ENCODE assay signal across 8 cellular contexts in the genomic region with DNA sequence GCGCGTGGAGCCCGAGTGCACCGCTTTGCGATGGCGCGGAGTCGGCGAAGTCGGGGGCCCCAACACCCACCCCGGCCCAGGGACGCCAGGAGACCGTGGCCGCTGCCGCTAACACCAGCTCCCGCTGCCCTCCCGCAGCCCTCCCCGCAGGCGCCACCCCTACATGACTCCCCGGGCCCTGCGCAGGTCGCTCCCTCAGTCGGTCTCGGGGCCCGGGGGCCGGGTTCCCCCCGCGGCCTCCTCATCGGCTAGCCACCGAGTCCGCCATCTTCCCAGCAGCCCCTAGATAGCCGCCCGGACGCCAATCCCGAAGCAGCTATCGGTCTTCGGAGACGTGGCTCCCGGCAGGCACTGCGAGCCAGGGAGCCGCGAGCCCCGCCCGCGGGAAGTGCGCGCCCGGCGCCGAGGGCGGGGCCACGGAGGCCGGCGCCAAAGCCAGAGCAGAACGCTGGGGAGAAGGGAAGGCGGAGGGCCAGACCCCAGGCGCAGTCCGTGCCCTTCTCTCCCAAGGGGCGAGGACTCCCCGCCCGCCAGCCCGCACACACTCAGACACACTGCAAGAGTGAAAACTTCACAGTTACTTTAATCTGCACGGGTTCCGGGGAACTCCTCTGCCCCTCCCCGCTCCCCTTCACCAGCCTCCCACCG. TPM values are rescaled to one million over a fixed set of nuclear protein-coding genes. Genes with fewer than 3 reads are reported as not detected.
DNase-seq lines count a peak whose midpoint lies in the region; ATAC-seq and TF ChIP-seq lines count a peak whose summit lies in the region.

A gene with protein sequence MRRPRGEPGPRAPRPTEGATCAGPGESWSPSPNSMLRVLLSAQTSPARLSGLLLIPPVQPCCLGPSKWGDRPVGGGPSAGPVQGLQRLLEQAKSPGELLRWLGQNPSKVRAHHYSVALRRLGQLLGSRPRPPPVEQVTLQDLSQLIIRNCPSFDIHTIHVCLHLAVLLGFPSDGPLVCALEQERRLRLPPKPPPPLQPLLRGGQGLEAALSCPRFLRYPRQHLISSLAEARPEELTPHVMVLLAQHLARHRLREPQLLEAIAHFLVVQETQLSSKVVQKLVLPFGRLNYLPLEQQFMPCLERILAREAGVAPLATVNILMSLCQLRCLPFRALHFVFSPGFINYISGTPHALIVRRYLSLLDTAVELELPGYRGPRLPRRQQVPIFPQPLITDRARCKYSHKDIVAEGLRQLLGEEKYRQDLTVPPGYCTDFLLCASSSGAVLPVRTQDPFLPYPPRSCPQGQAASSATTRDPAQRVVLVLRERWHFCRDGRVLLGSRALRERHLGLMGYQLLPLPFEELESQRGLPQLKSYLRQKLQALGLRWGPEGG (minus strand): TSS at position 288 of the 648 bp plus-strand sequence. CDS start 43 bp downstream, at position 245.

- peak within 1 kb of the TSS; percentile 89 for H3K14ac ChIP-seq in neuronal stem cell (ENCODE audit: low read length)

- H3K79me2 ChIP-seq in HCT116 (ENCODE audit: insufficient read depth, low read length), result peaks cover 45% of the 10 kb centered on the region

- CTCF ChIA-PET in HCT116 (lab: Charles Lee), result interaction anchor here (0.7 to 1.4 kb wide), 4 partner anchors 20 to 62 kb away, joined by 3 read pairs; no protein-coding TSS in a partner anchor

- peak within 1 kb of the TSS; percentile 97 for H4K91ac ChIP-seq in neuronal stem cell (ENCODE audit: low read depth, low read length, poor library complexity)

- peaks cover 19% of the 10 kb centered on the region for H3K79me1 ChIP-seq in neuronal stem cell (ENCODE audit: low read depth, low read length)

- H3K36me3 ChIP-seq in HCT116 (ENCODE audit: control insufficient read depth in 1 of 2, insufficient read depth in 2 of 2, low read length in 2 of 2), result peaks cover 3 to 6% of the 10 kb centered on the region in 2 experiments; a peak in 2 of 4 replicates
- peaks cover 9 to 45% of the 10 kb centered on the region in 2 donors for H3K36me3 ChIP-seq in neuronal stem cell (replicated peaks in 1 of 2; ENCODE audit: control insufficient read depth in 2 of 2, insufficient read depth in 2 of 2, low read length in 2 of 2)

- H3K9me3 ChIP-seq in HCT116 (ENCODE audit: control insufficient read depth in 1 of 2, insufficient read depth in 1 of 2, low read depth in 1 of 2, low read length in 2 of 2), result no peaks in the 10 kb centered on the region
- peaks cover 0 to 3% of the 10 kb centered on the region in 2 donors for H3K9me3 ChIP-seq in neuronal stem cell (replicated peaks in 1 of 2; ENCODE audit: control insufficient read depth in 2 of 2, insufficient read depth in 1 of 2, low read depth in 1 of 2, low read length in 2 of 2)

- peak; percentile 87 for DNase-seq in GDM1 (lab: John Stamatoyannopoulos, UW)
- peak; percentile 65 for DNase-seq in HCT116 (ENCODE audit: low read depth, low spot score)
- DNase-seq in MV-4-11 (lab: John Stamatoyannopoulos, UW), result peak; percentile 81
- DNase-seq in SK-MEL-5 (ENCODE audit: low read depth, low spot score), result peak; percentile 95
- peak; percentile 45 to 80 (median 76) for DNase-seq in activated naive CD4-positive, alpha-beta T cell (lab: John Stamatoyannopoulos, UW)
- DNase-seq in foreskin melanocyte, result peak; percentile 88
- DNase-seq in neuronal stem cell (ENCODE audit: low spot score), result peak; percentile 89

- intact Hi-C loops in HCT116 (cut with micrococcal nuclease), result no loop called here

- peak within 1 kb of the TSS; percentile 100 for H3K9ac ChIP-seq in HCT116 (ENCODE audit: low read length)
- peak within 1 kb of the TSS; percentile 100 for H3K9ac ChIP-seq in neuronal stem cell (ENCODE audit: low read depth, low read length, poor library complexity)

- peak within 1 kb of the TSS; percentile 99 for H2AK5ac ChIP-seq in neuronal stem cell (ENCODE audit: low read depth, low read length)

- H3K4ac ChIP-seq in neuronal stem cell (ENCODE audit: low read length), result peak within 1 kb of the TSS; percentile 76

- H3K4me2 ChIP-seq in HCT116 (ENCODE audit: low read length), result peak within 1 kb of the TSS; percentile 94
- H3K4me2 ChIP-seq in neuronal stem cell (ENCODE audit: insufficient read depth, low read length, poor library complexity, severe bottlenecking), result peak within 1 kb of the TSS; percentile 96

- H2BK12ac ChIP-seq in neuronal stem cell (ENCODE audit: low read length), result peak within 1 kb of the TSS; percentile 54

- BruUV-seq in HCT116 (replicated peaks; lab: Mats Ljungman, UMichigan), result no TSS peak

- peak within 1 kb of the TSS; percentile 76 for H2BK120ac ChIP-seq in neuronal stem cell (ENCODE audit: low read depth, low read length)

- H3K27ac ChIP-seq in HCT116 (ENCODE audit: low read depth, low read length) (peak within 1 kb of the TSS; percentile 94), neuronal stem cell (replicated peaks; ENCODE audit: low read length) (peak within 1 kb of the TSS; percentile 61)

- peak; percentile 68 for ATAC-seq in HCT116

- no peak for TF ChIP-seq CTCF in HCT116 (IDR thresholded peaks at IDR 0.05 in 2 of 3, conservative IDR thresholded peaks at IDR 0.05 in 1 of 3; ENCODE audit: borderline replicate concordance in 1 of 3, insufficient read depth in 1 of 3, low read depth in 2 of 3, low read length in 2 of 3)
- TF ChIP-seq CTCF in subcutaneous adipose tissue (IDR thresholded peaks at IDR 0.05; ENCODE audit: low read depth), result no peak

- peak within 1 kb of the TSS; percentile 94 for H3K23ac ChIP-seq in neuronal stem cell (ENCODE audit: low read depth, low read length, poor library complexity)

- RAD21 ChIA-PET in HCT116 (lab: Charles Lee; ENCODE audit: low non-redundant PET in 1 of 2, low total read pairs in 2 of 2, uncharacterized antibody in 2 of 2, unreplicated experiment in 2 of 2), result no interaction called here

- in situ Hi-C loops in SK-MEL-5 (cut with HindIII; ENCODE audit: low pct_unique_long_range_greater_than_20kb, low sequenced_read_pairs), result no loop called here

- H3K9me2 ChIP-seq in HCT116 (ENCODE audit: insufficient read depth), result no peaks in the 10 kb centered on the region

- TF ChIP-seq RAD21 in HCT116 (IDR thresholded peaks at IDR 0.05; ENCODE audit: low read depth), result no peak

- peak within 1 kb of the TSS; percentile 87 for H2BK5ac ChIP-seq in neuronal stem cell (ENCODE audit: low read length)

- H2AFZ ChIP-seq in HCT116 (ENCODE audit: low read depth, low read length, poor library complexity, severe bottlenecking) (no peak within 1 kb of the TSS), neuronal stem cell (ENCODE audit: low read length) (peak within 1 kb of the TSS; percentile 95)

- H3K4me3 ChIP-seq in HCT116 (replicated peaks in 1 of 2; ENCODE audit: low read depth in 1 of 2, low read length in 2 of 2) (peak within 1 kb of the TSS; percentile 90 to 94), neuronal stem cell (ENCODE audit: low read length in 2 of 2) (peak within 1 kb of the TSS; percentile 89 to 99)

- POLR2A ChIA-PET in HCT116 (lab: Charles Lee), result interaction anchor here (0.7 to 1.4 kb wide), 4 partner anchors 10 to 33 kb away, joined by 3 to 13 read pairs (median 6); no protein-coding TSS in a partner anchor

- TF ChIP-seq POLR2A in HCT116 (IDR thresholded peaks at IDR 0.05; ENCODE audit: borderline replicate concordance, extremely low read depth, insufficient read depth, insufficient read length), result peak; percentile 88

- H3K4me1 ChIP-seq in HCT116 (ENCODE audit: control insufficient read depth in 1 of 2, insufficient read depth in 2 of 2, low read length in 2 of 2) (peaks cover 33 to 69% of the 10 kb centered on the region in 2 experiments), neuronal stem cell (ENCODE audit: control insufficient read depth in 2 of 2, insufficient read depth in 1 of 2, low read depth in 1 of 2, low read length in 2 of 2) (peaks cover 32 to 35% of the 10 kb centered on the region in 2 donors)

- H3K27me3 ChIP-seq in HCT116 (ENCODE audit: insufficient read depth, low read length), result no peaks in the 10 kb centered on the region
- peaks cover 0 to 2% (median 0%) of the 10 kb centered on the region in 3 experiments for H3K27me3 ChIP-seq in neuronal stem cell (ENCODE audit: control insufficient read depth in 3 of 3, insufficient read depth in 3 of 3, low read depth in 1 of 3, low read length in 3 of 3)

- no peaks in the 10 kb centered on the region for H4K20me1 ChIP-seq in HCT116 (ENCODE audit: insufficient read depth)

- peak within 1 kb of the TSS; percentile 97 for H2BK15ac ChIP-seq in neuronal stem cell (ENCODE audit: low read length)

- H4K8ac ChIP-seq in neuronal stem cell (ENCODE audit: low read depth, low read length), result peak within 1 kb of the TSS; percentile 92

- WGBS in neuronal stem cell (ENCODE audit: extremely low coverage in 2 of 2, insufficient read length in 2 of 2, insufficient replicate concordance in 1 of 2), 2 donors, result no CpG with 5 or more reads among the region's 66 CpGs

- peak within 1 kb of the TSS; percentile 98 for H3K18ac ChIP-seq in neuronal stem cell (ENCODE audit: low read length)

TF ChIP-seq in HCT116, 20 proteins besides CTCF, POLR2A, EP300 and RAD21 (continues in another document):
- TF ChIP-seq POLR2AphosphoS5 (IDR thresholded peaks at IDR 0.05; ENCODE audit: low read depth, low read length), result peak; percentile 88
- TF ChIP-seq EGR1 (IDR thresholded peaks at IDR 0.05; ENCODE audit: low read depth), result no peak
- TF ChIP-seq SP1 (IDR thresholded peaks at IDR 0.05; ENCODE audit: low read depth), result no peak
- TF ChIP-seq, protein P1, sequence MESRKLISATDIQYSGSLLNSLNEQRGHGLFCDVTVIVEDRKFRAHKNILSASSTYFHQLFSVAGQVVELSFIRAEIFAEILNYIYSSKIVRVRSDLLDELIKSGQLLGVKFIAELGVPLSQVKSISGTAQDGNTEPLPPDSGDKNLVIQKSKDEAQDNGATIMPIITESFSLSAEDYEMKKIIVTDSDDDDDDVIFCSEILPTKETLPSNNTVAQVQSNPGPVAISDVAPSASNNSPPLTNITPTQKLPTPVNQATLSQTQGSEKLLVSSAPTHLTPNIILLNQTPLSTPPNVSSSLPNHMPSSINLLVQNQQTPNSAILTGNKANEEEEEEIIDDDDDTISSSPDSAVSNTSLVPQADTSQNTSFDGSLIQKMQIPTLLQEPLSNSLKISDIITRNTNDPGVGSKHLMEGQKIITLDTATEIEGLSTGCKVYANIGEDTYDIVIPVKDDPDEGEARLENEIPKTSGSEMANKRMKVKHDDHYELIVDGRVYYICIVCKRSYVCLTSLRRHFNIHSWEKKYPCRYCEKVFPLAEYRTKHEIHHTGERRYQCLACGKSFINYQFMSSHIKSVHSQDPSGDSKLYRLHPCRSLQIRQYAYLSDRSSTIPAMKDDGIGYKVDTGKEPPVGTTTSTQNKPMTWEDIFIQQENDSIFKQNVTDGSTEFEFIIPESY (IDR thresholded peaks at IDR 0.05; ENCODE audit: extremely low read depth, insufficient replicate concordance, low read length), result peak; percentile 44
- TF ChIP-seq TCF7L2 (IDR thresholded peaks at IDR 0.05; ENCODE audit: borderline replicate concordance, extremely low read depth, insufficient read depth, insufficient read length), result no peak

RNA-seq across cellular contexts. Expression of the gene that starts here (rescaled TPM):
- 86.4 TPM for total RNA-seq in HCT116 (2021; ENCODE audit: unreplicated experiment)
- polyA plus RNA-seq in HCT116 (2012), result 77.9 and 78.4 TPM in 2 replicates
- total RNA-seq in SK-MEL-5 (2014; rRNA removed; shearing (Covaris generic)), result 113 and 130 TPM in 2 replicates
- 143 and 146 TPM in 2 replicates for polyA plus RNA-seq in SK-MEL-5 (2015; cell fraction: cytosol; rRNA removed)
- polyA plus RNA-seq in SK-MEL-5 (2015; cell fraction: nucleus; rRNA removed), result 1,663 and 1,755 TPM in 2 replicates
- polyA plus RNA-seq in neuronal stem cell (2013, experiment 1 of 2), result 40.4 TPM
- polyA plus RNA-seq in neuronal stem cell (2013, experiment 2 of 2), result 40.8 TPM
- 10 to 100 TPM; 36.8 to 88.9 (median 44.0) TPM for total RNA-seq in subcutaneous adipose tissue

Comparison
In these comparisons a context has a peak if more than half of its experiments do, and no peak if none do; other contexts are left out.
1. Peak in every context shown above with its lines: DNase-seq, ATAC-seq, H3K4me3 ChIP-seq and H3K27ac ChIP-seq.